Comparison of ENCODE assay signal across 23 cellular contexts in genomic region chr15:41895957-41896356, GRCh38. TPM values are rescaled to one million over a fixed set of nuclear protein-coding genes. Genes with fewer than 3 reads are reported as not detected.
A peak's percentile ranks its signal among the peaks of the same experiment; 100 is the strongest.
DNase-seq lines count a peak whose midpoint lies in the region; ATAC-seq, FAIRE-seq and TF ChIP-seq lines count a peak whose summit lies in the region.
"Had no signal": no experiment of that assay in that cellular context is flagged by ENCODE, and none has a peak within 500 bp of the region (broad histone marks: within the 10 kb centered on the region; RNA-seq: fewer than 3 reads in every experiment).

No MANE protein-coding gene starts in this region.

- H3K36me3 Mint-ChIP-seq in activated CD4-positive, alpha-beta memory T cell treated with anti-CD3 and anti-CD28 coated beads, Interleukin-2, amount 10 ng/mL, durations not matched to agents 7 days and 5 days (ENCODE audit: low read depth): peaks cover 25% of the 10 kb centered on the region
- H3K36me3 Mint-ChIP-seq in activated CD4-positive, alpha-beta memory T cell treated with anti-CD3 and anti-CD28 coated beads for 36 hours: peaks cover 16% of the 10 kb centered on the region
- H3K36me3 Mint-ChIP-seq in CD4-positive, CD25-positive, alpha-beta regulatory T cell: peaks cover under 1% of the 10 kb centered on the region
- H3K36me3 Mint-ChIP-seq in activated B cell treated with CpG ODN at 0.5 μM for 24 hours (ENCODE audit: low read depth): peaks cover 26% of the 10 kb centered on the region
- H3K36me3 Mint-ChIP-seq in progenitor cell of endocrine pancreas (ENCODE audit: insufficient read depth): peaks cover 10% of the 10 kb centered on the region

- H3K4me3 ChIP-seq in CD4-positive, CD25-positive, alpha-beta regulatory T cell (ENCODE audit: low read depth, low read length): no peak overlapping the region
- no peak overlapping the region for H3K4me3 ChIP-seq in kidney (ENCODE audit: low read length in 2 of 2)
- H3K4me3 ChIP-seq in mucosa of descending colon: no peak overlapping the region
- H3K4me3 ChIP-seq: A549 had no signal

- no peaks in the 10 kb centered on the region for H3K27me3 Mint-ChIP-seq in activated CD4-positive, alpha-beta memory T cell treated with anti-CD3 and anti-CD28 coated beads, Interleukin-2, amount 10 ng/mL, durations not matched to agents 7 days and 5 days
- no peaks in the 10 kb centered on the region for H3K27me3 Mint-ChIP-seq in activated CD4-positive, alpha-beta memory T cell treated with anti-CD3 and anti-CD28 coated beads for 36 hours
- H3K27me3 Mint-ChIP-seq in CD4-positive, CD25-positive, alpha-beta regulatory T cell: no peaks in the 10 kb centered on the region
- H3K27me3 Mint-ChIP-seq in activated B cell treated with CpG ODN at 0.5 μM for 24 hours (no peaks in the 10 kb centered on the region), progenitor cell of endocrine pancreas (no peaks in the 10 kb centered on the region)
- H3K27me3 Mint-ChIP-seq: type B pancreatic cell had no signal

- intact Hi-C loops in activated CD4-positive, alpha-beta memory T cell treated with anti-CD3 and anti-CD28 coated beads for 36 hours (cut with micrococcal nuclease): no loop called here
- intact Hi-C loops in activated B cell treated with CpG ODN at 0.5 μM for 24 hours (cut with micrococcal nuclease) (loop anchor here (1.0 to 2.0 kb wide), 3 partner anchors 8 to 67 kb away; partner anchors contain the start of gene JMJD7), kidney (cut with DNase I) (no loop called here), mucosa of descending colon (cut with DNase I, micrococcal nuclease) (no loop called here)

- no peak for ATAC-seq in CD4-positive, CD25-positive, alpha-beta regulatory T cell (ENCODE audit: low read depth in 2 of 2)
- ATAC-seq in activated B cell treated with CpG ODN at 0.5 μM for 24 hours (ENCODE audit: low read depth) (no peak), mucosa of descending colon (no peak)
- ATAC-seq: activated T-cell treated with anti-CD3 and anti-CD28 coated beads, Interleukin-2, amount 50 U/mL, for 4 hours had no signal

- CTCF ChIA-PET in activated CD4-positive, alpha-beta memory T cell treated with anti-CD3 and anti-CD28 coated beads, Interleukin-2, amount 10 ng/mL, durations not matched to agents 7 days and 5 days (lab: Charles Lee): interaction anchor here (1.2 to 2.5 kb wide), 5 partner anchors 8 to 123 kb away, joined by 4 to 43 read pairs (median 17); partner anchors contain the start of gene MAPKBP1
- CTCF ChIA-PET in activated CD4-positive, alpha-beta memory T cell treated with anti-CD3 and anti-CD28 coated beads for 36 hours (lab: Charles Lee): interaction anchor here (1.4 to 2.2 kb wide), 3 partner anchors 7 to 84 kb away, joined by 3 to 16 read pairs (median 6); no protein-coding TSS in a partner anchor
- CTCF ChIA-PET in activated B cell treated with CpG ODN at 0.5 μM for 24 hours (lab: Charles Lee): interaction anchor here (1.2 to 2.3 kb wide), 2 partner anchors 8 to 122 kb away, joined by 3 to 16 read pairs; partner anchors contain the start of gene MAPKBP1

- H3K27ac Mint-ChIP-seq in activated CD4-positive, alpha-beta memory T cell treated with anti-CD3 and anti-CD28 coated beads, Interleukin-2, amount 10 ng/mL, durations not matched to agents 7 days and 5 days: peak overlapping the region; percentile 75
- H3K27ac Mint-ChIP-seq in activated CD4-positive, alpha-beta memory T cell treated with anti-CD3 and anti-CD28 coated beads for 36 hours: no peak overlapping the region
- peak overlapping the region; percentile 88 to 98 (median 89) for H3K27ac Mint-ChIP-seq in CD4-positive, CD25-positive, alpha-beta regulatory T cell
- H3K27ac Mint-ChIP-seq in activated B cell treated with CpG ODN at 0.5 μM for 24 hours: peak overlapping the region; percentile 54
- H3K27ac Mint-ChIP-seq in progenitor cell of endocrine pancreas: no peak overlapping the region

- H3K27me3 ChIP-seq in CD4-positive, CD25-positive, alpha-beta regulatory T cell (ENCODE audit: control insufficient read depth, insufficient read depth, low read length): no peaks in the 10 kb centered on the region
- H3K27me3 ChIP-seq: brain microvascular endothelial cell had no signal

- TF ChIP-seq CTCF in activated B cell treated with CpG ODN at 0.5 μM for 24 hours (IDR thresholded peaks at IDR 0.05) (no peak), kidney (IDR thresholded peaks at IDR 0.05; ENCODE audit: borderline replicate concordance, extremely low read depth, insufficient read depth) (no peak), mucosa of descending colon (IDR thresholded peaks at IDR 0.05) (no peak), progenitor cell of endocrine pancreas (IDR thresholded peaks at IDR 0.05; ENCODE audit: unreplicated experiment) (no peak)

- DNase-seq in activated CD4-positive, alpha-beta memory T cell treated with anti-CD3 and anti-CD28 coated beads, Interleukin-2, amount 10 ng/mL, durations not matched to agents 7 days and 5 days: no peak
- no peak for DNase-seq in activated CD4-positive, alpha-beta memory T cell treated with anti-CD3 and anti-CD28 coated beads for 36 hours
- no peak for DNase-seq in CD4-positive, CD25-positive, alpha-beta regulatory T cell
- DNase-seq in activated B cell treated with CpG ODN at 0.5 μM for 24 hours: no peak
- DNase-seq in kidney: peak; percentile 10
- DNase-seq in AG08396 (ENCODE audit: low spot score): no peak
- no peak for DNase-seq in mucosa of descending colon
- DNase-seq in progenitor cell of endocrine pancreas (ENCODE audit: low spot score, unreplicated experiment): no peak
- DNase-seq: activated CD4-positive, alpha-beta T cell treated with anti-CD3 and anti-CD28 coated beads, Interleukin-2, amount 50 U/mL, for 4 hours; activated T-cell treated with anti-CD3 and anti-CD28 coated beads, Interleukin-2, amount 50 U/mL, for 4 hours; brain microvascular endothelial cell; DMS 273 treated with DMSO at 0.1 percent for 48 hours; mammary epithelial cell; NCI-H1092 treated with DMSO at 0.1 percent for 48 hours; NCI-H226; OCI-M1; SHP77 treated with DMSO at 0.1 percent for 48 hours; stimulated activated CD4-positive, alpha-beta T cell treated with anti-CD3 and anti-CD28 coated beads, Interleukin-12 subunit alpha, Interleukin-12 subunit beta, amount 100 ng/mL, for 4 hours had no signal

- H3K9me3 Mint-ChIP-seq in activated CD4-positive, alpha-beta memory T cell treated with anti-CD3 and anti-CD28 coated beads, Interleukin-2, amount 10 ng/mL, durations not matched to agents 7 days and 5 days: no peaks in the 10 kb centered on the region
- H3K9me3 Mint-ChIP-seq in activated CD4-positive, alpha-beta memory T cell treated with anti-CD3 and anti-CD28 coated beads for 36 hours: no peaks in the 10 kb centered on the region
- no peaks in the 10 kb centered on the region for H3K9me3 Mint-ChIP-seq in CD4-positive, CD25-positive, alpha-beta regulatory T cell
- H3K9me3 Mint-ChIP-seq in activated B cell treated with CpG ODN at 0.5 μM for 24 hours: no peaks in the 10 kb centered on the region
- H3K9me3 Mint-ChIP-seq in progenitor cell of endocrine pancreas (ENCODE audit: low read depth): no peaks in the 10 kb centered on the region
- H3K9me3 Mint-ChIP-seq: activated T-cell treated with anti-CD3 and anti-CD28 coated beads, Interleukin-2, amount 50 U/mL, for 4 hours; endodermal cell; type B pancreatic cell had no signal

- peaks cover 51% of the 10 kb centered on the region for H3K4me1 Mint-ChIP-seq in activated CD4-positive, alpha-beta memory T cell treated with anti-CD3 and anti-CD28 coated beads, Interleukin-2, amount 10 ng/mL, durations not matched to agents 7 days and 5 days
- H3K4me1 Mint-ChIP-seq in activated CD4-positive, alpha-beta memory T cell treated with anti-CD3 and anti-CD28 coated beads for 36 hours (ENCODE audit: low read depth): peaks cover 33% of the 10 kb centered on the region
- H3K4me1 Mint-ChIP-seq in CD4-positive, CD25-positive, alpha-beta regulatory T cell: peaks cover 0 to 58% (median 17%) of the 10 kb centered on the region in 4 donors
- H3K4me1 Mint-ChIP-seq in activated B cell treated with CpG ODN at 0.5 μM for 24 hours (peaks cover 44% of the 10 kb centered on the region), progenitor cell of endocrine pancreas (ENCODE audit: low read depth) (peaks cover 9% of the 10 kb centered on the region)

- H3K9ac ChIP-seq in kidney (ENCODE audit: low read length in 2 of 2): no peak overlapping the region

- no peak overlapping the region for H3K4me3 Mint-ChIP-seq in activated CD4-positive, alpha-beta memory T cell treated with anti-CD3 and anti-CD28 coated beads, Interleukin-2, amount 10 ng/mL, durations not matched to agents 7 days and 5 days
- no peak overlapping the region for H3K4me3 Mint-ChIP-seq in activated CD4-positive, alpha-beta memory T cell treated with anti-CD3 and anti-CD28 coated beads for 36 hours
- peak overlapping the region; percentile 5 to 65 (median 36) for H3K4me3 Mint-ChIP-seq in CD4-positive, CD25-positive, alpha-beta regulatory T cell
- H3K4me3 Mint-ChIP-seq in activated B cell treated with CpG ODN at 0.5 μM for 24 hours (no peak overlapping the region), progenitor cell of endocrine pancreas (ENCODE audit: low read depth) (no peak overlapping the region)
- H3K4me3 Mint-ChIP-seq: endodermal cell had no signal

- H3K27ac ChIP-seq in CD4-positive, CD25-positive, alpha-beta regulatory T cell (ENCODE audit: insufficient read depth, low read length, poor library complexity, severe bottlenecking): peak overlapping the region; percentile 84
- no peak overlapping the region for H3K27ac ChIP-seq in kidney (ENCODE audit: low read depth in 2 of 2, low read length in 2 of 2)
- H3K27ac ChIP-seq: brain microvascular endothelial cell had no signal

- peaks cover 32% of the 10 kb centered on the region for H3K4me1 ChIP-seq in CD4-positive, CD25-positive, alpha-beta regulatory T cell (ENCODE audit: control insufficient read depth, insufficient read depth, low read length, poor library complexity, severe bottlenecking)
- H3K4me1 ChIP-seq in kidney (ENCODE audit: control insufficient read depth in 1 of 2, insufficient read depth in 1 of 2, low read depth in 1 of 2, low read length in 2 of 2) (peaks cover 17 to 30% of the 10 kb centered on the region in 2 donors), mucosa of descending colon (ENCODE audit: low read depth) (peaks cover 9% of the 10 kb centered on the region)

- H3K9me3 ChIP-seq in CD4-positive, CD25-positive, alpha-beta regulatory T cell (ENCODE audit: control insufficient read depth in 2 of 2, low read length in 2 of 2): no peaks in the 10 kb centered on the region
- H3K9me3 ChIP-seq in kidney (ENCODE audit: control insufficient read depth in 1 of 2, low read length in 2 of 2): no peaks in the 10 kb centered on the region
- no peaks in the 10 kb centered on the region for H3K9me3 ChIP-seq in mucosa of descending colon
- H3K9me3 ChIP-seq: A549 had no signal

- H3K36me3 ChIP-seq in CD4-positive, CD25-positive, alpha-beta regulatory T cell (ENCODE audit: control insufficient read depth, insufficient read depth, low read length): peaks cover 11% of the 10 kb centered on the region
- H3K36me3 ChIP-seq in kidney (ENCODE audit: control insufficient read depth in 1 of 2, insufficient read depth in 2 of 2, low read length in 2 of 2) (peaks cover 2 to 6% of the 10 kb centered on the region in 2 donors), mucosa of descending colon (ENCODE audit: low read depth) (no peaks in the 10 kb centered on the region)

- POLR2A ChIA-PET in activated CD4-positive, alpha-beta memory T cell treated with anti-CD3 and anti-CD28 coated beads, Interleukin-2, amount 10 ng/mL, durations not matched to agents 7 days and 5 days (lab: Charles Lee): interaction anchor here (1.3 to 2.5 kb wide), 7 partner anchors 8 to 377 kb away, joined by 3 to 28 read pairs (median 10); partner anchors contain the start of genes GANC, MAPKBP1 and TMEM87A
- POLR2A ChIA-PET in activated CD4-positive, alpha-beta memory T cell treated with anti-CD3 and anti-CD28 coated beads for 36 hours (lab: Charles Lee): no interaction called here
- POLR2A ChIA-PET in activated B cell treated with CpG ODN at 0.5 μM for 24 hours (lab: Charles Lee): interaction anchor here (1.9 kb wide), 1 partner anchor 122 kb away, joined by 11 read pairs; the partner anchor contains the start of gene MAPKBP1

- no peak for FAIRE-seq in kidney (lab: Jason Lieb, UNC)
- FAIRE-seq: A549, colon, H54 had no signal

RNA-seq across cellular contexts. Expression of gene SPTBN5, which starts 2.1 kb away (rescaled TPM):
- 1 to 10 TPM; 1.5 to 1.6 TPM for total RNA-seq in activated CD4-positive, alpha-beta memory T cell treated with anti-CD3 and anti-CD28 coated beads, Interleukin-2, amount 10 ng/mL, durations not matched to agents 7 days and 5 days
- 1 to 10 TPM in 1 of 2 experiments, under 1 TPM in 1; 0.88 to 1.6 TPM for total RNA-seq in activated CD4-positive, alpha-beta memory T cell treated with anti-CD3 and anti-CD28 coated beads for 36 hours
- 2.7 TPM for total RNA-seq in CD4-positive, CD25-positive, alpha-beta regulatory T cell
- under 1 TPM in 1 of 4 donors, not detected in 3; 0.26 TPM for polyA plus RNA-seq in CD4-positive, CD25-positive, alpha-beta regulatory T cell
- total RNA-seq in activated B cell treated with CpG ODN at 0.5 μM for 24 hours (0.78 and 1.1 TPM in 2 replicates), kidney (1.2 TPM), mucosa of descending colon (1 to 10 TPM in 1 of 3 donors, under 1 TPM in 2; 0.36 to 2.2 (median 0.87) TPM), progenitor cell of endocrine pancreas (6.6 and 7.9 TPM in 2 replicates)
- polyA plus RNA-seq in kidney (ENCODE audit: insufficient read depth, low read depth, low replicate concordance): 2.6 TPM

RNA-seq across cellular contexts. Expression of gene PLA2G4B, which starts 57.3 kb away (rescaled TPM):
- total RNA-seq in activated CD4-positive, alpha-beta memory T cell treated with anti-CD3 and anti-CD28 coated beads, Interleukin-2, amount 10 ng/mL, durations not matched to agents 7 days and 5 days: 1 to 10 TPM; 6.0 to 6.8 TPM
- total RNA-seq in activated CD4-positive, alpha-beta memory T cell treated with anti-CD3 and anti-CD28 coated beads for 36 hours: 1 to 10 TPM; 6.0 to 9.9 TPM
- total RNA-seq in CD4-positive, CD25-positive, alpha-beta regulatory T cell: 30.1 TPM
- polyA plus RNA-seq in CD4-positive, CD25-positive, alpha-beta regulatory T cell: 1 to 10 TPM in 2 of 4 donors, under 1 TPM in 2; 0.42 to 3.4 (median 1.4) TPM
- 5.3 and 8.2 TPM in 2 replicates for total RNA-seq in activated B cell treated with CpG ODN at 0.5 μM for 24 hours
- total RNA-seq in kidney: 8.3 TPM
- polyA plus RNA-seq in kidney (ENCODE audit: insufficient read depth, low read depth, low replicate concordance): 4.8 TPM
- 1 to 10 TPM; 5.2 to 9.7 (median 6.4) TPM for total RNA-seq in mucosa of descending colon
- total RNA-seq in progenitor cell of endocrine pancreas: 13.1 and 13.8 TPM in 2 replicates

Comparison
In these comparisons a context has a peak if more than half of its experiments do, and no peak if none do; other contexts are left out.
1. H3K27ac Mint-ChIP-seq: peak in activated CD4-positive, alpha-beta memory T cell treated with anti-CD3 and anti-CD28 coated beads, Interleukin-2, amount 10 ng/mL, durations not matched to agents 7 days and 5 days (single experiment), CD4-positive, CD25-positive, alpha-beta regulatory T cell (3 of 3) and activated B cell treated with CpG ODN at 0.5 μM for 24 hours (single experiment); none in activated CD4-positive, alpha-beta memory T cell treated with anti-CD3 and anti-CD28 coated beads for 36 hours (single experiment) and progenitor cell of endocrine pancreas (single experiment).
2. H3K4me3 Mint-ChIP-seq: peak in CD4-positive, CD25-positive, alpha-beta regulatory T cell (4 of 4); none in activated CD4-positive, alpha-beta memory T cell treated with anti-CD3 and anti-CD28 coated beads, Interleukin-2, amount 10 ng/mL, durations not matched to agents 7 days and 5 days (single experiment), activated CD4-positive, alpha-beta memory T cell treated with anti-CD3 and anti-CD28 coated beads for 36 hours (single experiment), activated B cell treated with CpG ODN at 0.5 μM for 24 hours (single experiment) and progenitor cell of endocrine pancreas (single experiment).